8 cellular contexts compared by ENCODE assay signal in the genomic region with DNA sequence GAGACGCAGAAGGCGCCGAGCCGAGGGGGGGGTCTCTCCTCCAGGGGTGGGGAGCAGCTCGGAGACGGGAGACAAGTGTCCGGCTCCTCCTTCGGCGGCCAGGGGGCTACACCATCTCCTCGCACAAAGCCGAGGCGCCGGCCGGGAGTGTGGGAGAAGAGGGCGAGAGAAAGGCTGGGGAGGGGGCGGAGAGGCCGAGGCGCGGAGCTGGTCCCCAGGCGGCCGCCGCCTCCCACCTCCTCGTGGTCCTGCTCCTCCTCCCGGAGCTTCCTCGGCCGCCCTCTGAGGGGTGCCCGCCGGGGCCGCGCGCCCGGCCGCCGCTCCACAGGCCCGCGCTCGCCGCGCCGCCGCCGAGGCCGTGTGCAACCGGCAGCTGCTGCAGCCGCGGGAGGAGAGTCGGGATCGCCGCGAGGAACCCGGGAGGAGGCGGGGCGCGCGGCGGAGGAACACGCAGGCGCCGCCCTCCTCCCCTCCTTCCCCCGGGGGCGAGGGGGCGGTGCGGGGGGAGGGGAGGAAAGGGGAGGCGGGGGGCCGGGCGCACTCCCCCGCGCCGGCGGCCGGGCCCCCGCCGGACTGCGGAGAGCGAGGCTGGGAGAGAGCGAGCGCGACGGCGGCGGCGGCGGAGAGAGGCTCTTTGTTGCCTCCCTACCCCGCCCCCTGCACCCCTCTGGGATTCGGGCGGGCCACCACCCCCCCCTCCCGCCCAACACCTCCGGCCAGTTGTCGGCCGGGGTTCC. TPM values are rescaled to one million over a fixed set of nuclear protein-coding genes. Genes with fewer than 3 reads are reported as not detected.
DNase-seq lines count a peak whose midpoint lies in the region; ATAC-seq and TF ChIP-seq lines count a peak whose summit lies in the region.

A gene (minus strand): TSS at position 398 of the 737 bp plus-strand sequence. CDS start 433 bp downstream, outside the sequence.

- peaks cover 0 to 12% (median 2%) of the 10 kb centered on the region in 7 donors for H3K9me3 Mint-ChIP-seq in CD14-positive monocyte

- H3K4me1 Mint-ChIP-seq in CD14-positive monocyte, result peaks cover 18% of the 10 kb centered on the region

- peak within 1 kb of the TSS in 3 of 7 donors; percentile 10 to 52 (median 51) for H3K27ac Mint-ChIP-seq in CD14-positive monocyte

- DNase-seq in CD14-positive monocyte (ENCODE audit: low spot score) (no peak), MM.1S (peak; percentile 66), SK-N-SH (peak; percentile 96), astrocyte of the spinal cord (ENCODE audit: low read depth, low spot score) (peak; percentile 85), hepatic stellate cell (ENCODE audit: low spot score) (peak; percentile 87), prostate gland (ENCODE audit: low spot score) (peak; percentile 78), MV-4-11 (lab: John Stamatoyannopoulos, UW) (no peak)

- no peak within 1 kb of the TSS for H3K27ac ChIP-seq in MM.1S (ENCODE audit: low read length)
- peak within 1 kb of the TSS; percentile 95 to 99 for H3K27ac ChIP-seq in SK-N-SH (ENCODE audit: low read depth in 2 of 2, low read length in 1 of 2)
- H3K27ac ChIP-seq in prostate gland, result peak within 1 kb of the TSS; percentile 96 to 97

- H3K4me1 ChIP-seq in MM.1S (ENCODE audit: low read length) (no peaks in the 10 kb centered on the region), SK-N-SH (ENCODE audit: control insufficient read depth in 1 of 2, insufficient read depth in 2 of 2, low read depth in 1 of 2, low read length in 1 of 2) (peaks cover 18 to 41% of the 10 kb centered on the region in 2 experiments), prostate gland (replicated peaks) (no peaks in the 10 kb centered on the region)

- H3F3A ChIP-seq in MM.1S (ENCODE audit: insufficient read depth, low read length), result peaks cover 6% of the 10 kb centered on the region; the same call in 1 of the 2 replicates
- peaks cover 66% of the 10 kb centered on the region for H3F3A ChIP-seq in SK-N-SH (replicated peaks; ENCODE audit: insufficient read depth)

- POLR2A ChIA-PET in SK-N-SH (lab: Yijun Ruan, JAX), result interaction anchor here (0.8 to 1.8 kb wide), 12 partner anchors 15 to 334 kb away, joined by 3 to 15 read pairs (median 6); a partner anchor contains a TSS

- peak within 1 kb of the TSS; percentile 80 for H3K4me3 ChIP-seq in MM.1S (ENCODE audit: low read length)
- H3K4me3 ChIP-seq in SK-N-SH (ENCODE audit: low read depth in 2 of 2, low read length in 1 of 2), result peak within 1 kb of the TSS; percentile 96 to 98
- peak within 1 kb of the TSS; percentile 92 for H3K4me3 ChIP-seq in astrocyte of the spinal cord (ENCODE audit: low read depth, low read length)
- peak within 1 kb of the TSS; percentile 95 to 96 for H3K4me3 ChIP-seq in prostate gland

- peaks cover 3 to 11% of the 10 kb centered on the region in 2 donors for H3K36me3 Mint-ChIP-seq in CD14-positive monocyte

- in situ Hi-C loops in astrocyte of the spinal cord (cut with HindIII; ENCODE audit: low sequenced_read_pairs), result no loop called here

- WGBS in SK-N-SH (ENCODE audit: low lambda C conversion rate), result 0% methylated on average over 6 of the region's 90 CpGs
- WGBS in prostate gland, result 2% methylated on average over 62 of the region's 90 CpGs

- H3K79me2 ChIP-seq in MM.1S (ENCODE audit: low read length) (no peaks in the 10 kb centered on the region), SK-N-SH (ENCODE audit: insufficient read depth) (peaks cover 58% of the 10 kb centered on the region)

- H3K9me2 ChIP-seq in MM.1S (replicated peaks; ENCODE audit: insufficient read depth, low read length) (no peaks in the 10 kb centered on the region), SK-N-SH (no peaks in the 10 kb centered on the region)

- H3K27me3 Mint-ChIP-seq in CD14-positive monocyte (ENCODE audit: low read depth in 3 of 3), result peaks cover 34 to 63% (median 47%) of the 10 kb centered on the region in 3 donors

- TF ChIP-seq POLR2A in prostate gland (IDR thresholded peaks at IDR 0.05), result peak; percentile 54

- H4K20me1 ChIP-seq in MM.1S (ENCODE audit: insufficient read depth, low read length), result no peaks in the 10 kb centered on the region
- H4K20me1 ChIP-seq in SK-N-SH (ENCODE audit: insufficient read depth), result peaks cover 27% of the 10 kb centered on the region

- CTCF ChIA-PET in SK-N-SH (lab: Yijun Ruan, JAX), result interaction anchor here (0.6 to 2.7 kb wide), 8 partner anchors 19 to 339 kb away, joined by 3 to 29 read pairs (median 3); a partner anchor contains a TSS

- H3K4me3 Mint-ChIP-seq in CD14-positive monocyte, result peak within 1 kb of the TSS; percentile 95 to 100

- no peak for TF ChIP-seq EP300 in SK-N-SH (IDR thresholded peaks at IDR 0.05; ENCODE audit: borderline replicate concordance in 1 of 2, low read depth in 1 of 2, low read length in 1 of 2)

- no peaks in the 10 kb centered on the region for H3K36me3 ChIP-seq in MM.1S (replicated peaks; ENCODE audit: insufficient read depth, low read length)
- H3K36me3 ChIP-seq in SK-N-SH (replicated peaks in 1 of 2; ENCODE audit: control insufficient read depth in 1 of 2, insufficient read depth in 2 of 2, low read length in 1 of 2), result peaks cover 7 to 8% of the 10 kb centered on the region in 2 experiments
- H3K36me3 ChIP-seq in prostate gland, result no peaks in the 10 kb centered on the region

- H3K9ac ChIP-seq in MM.1S (ENCODE audit: low read length) (peak within 1 kb of the TSS; percentile 53; the same call in 1 of the 2 replicates), SK-N-SH (peak within 1 kb of the TSS; percentile 99)

- no peaks in the 10 kb centered on the region for H3K9me3 ChIP-seq in MM.1S (replicated peaks; ENCODE audit: insufficient read depth, low read length)
- H3K9me3 ChIP-seq in SK-N-SH, result no peaks in the 10 kb centered on the region
- H3K9me3 ChIP-seq in prostate gland, result no peaks in the 10 kb centered on the region

- peak within 1 kb of the TSS; percentile 95 for H2AFZ ChIP-seq in MM.1S (ENCODE audit: low read length)
- H2AFZ ChIP-seq in SK-N-SH (ENCODE audit: low read depth), result no peak within 1 kb of the TSS

- peak within 1 kb of the TSS; percentile 99 for H3K4me2 ChIP-seq in MM.1S (ENCODE audit: low read depth, low read length)
- peak within 1 kb of the TSS; percentile 83 for H3K4me2 ChIP-seq in SK-N-SH

- H3K27me3 ChIP-seq in MM.1S (replicated peaks; ENCODE audit: insufficient read depth, low read length) (peaks cover 8% of the 10 kb centered on the region), SK-N-SH (ENCODE audit: insufficient read depth) (no peaks in the 10 kb centered on the region), prostate gland (replicated peaks; ENCODE audit: insufficient read depth) (no peaks in the 10 kb centered on the region)

- no peak for TF ChIP-seq RAD21 in SK-N-SH (IDR thresholded peaks at IDR 0.05; ENCODE audit: low read length)

- peak; percentile 64 for ATAC-seq in GM21381 (IDR thresholded peaks at IDR 0.05; ENCODE audit: unreplicated experiment)

- intact Hi-C loops in CD14-positive monocyte (cut with micrococcal nuclease) (no loop called here), prostate gland (cut with DNase I) (loop anchor here (5.0 kb wide), 1 partner anchor 119 kb away; no protein-coding TSS in a partner anchor)

- TF ChIP-seq CTCF in CD14-positive monocyte (IDR thresholded peaks at IDR 0.05) (no peak), MM.1S (IDR thresholded peaks at IDR 0.05; ENCODE audit: low read length) (no peak), SK-N-SH (IDR thresholded peaks at IDR 0.05) (no peak), astrocyte of the spinal cord (IDR thresholded peaks at IDR 0.05; ENCODE audit: low read depth, low read length) (no peak), prostate gland (IDR thresholded peaks at IDR 0.05) (no peak)

TF ChIP-seq in SK-N-SH, 30 proteins besides CTCF, POLR2A, EP300 and RAD21 (continues in another document):
- TF ChIP-seq, protein P1, sequence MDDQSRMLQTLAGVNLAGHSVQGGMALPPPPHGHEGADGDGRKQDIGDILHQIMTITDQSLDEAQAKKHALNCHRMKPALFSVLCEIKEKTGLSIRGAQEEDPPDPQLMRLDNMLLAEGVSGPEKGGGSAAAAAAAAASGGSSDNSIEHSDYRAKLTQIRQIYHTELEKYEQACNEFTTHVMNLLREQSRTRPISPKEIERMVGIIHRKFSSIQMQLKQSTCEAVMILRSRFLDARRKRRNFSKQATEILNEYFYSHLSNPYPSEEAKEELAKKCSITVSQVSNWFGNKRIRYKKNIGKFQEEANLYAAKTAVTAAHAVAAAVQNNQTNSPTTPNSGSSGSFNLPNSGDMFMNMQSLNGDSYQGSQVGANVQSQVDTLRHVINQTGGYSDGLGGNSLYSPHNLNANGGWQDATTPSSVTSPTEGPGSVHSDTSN (IDR thresholded peaks at IDR 0.05), result no peak
- TF ChIP-seq GABPA (IDR thresholded peaks at IDR 0.05; ENCODE audit: low read depth) (no peak), MEF2A (IDR thresholded peaks at IDR 0.05; ENCODE audit: borderline replicate concordance, low read depth) (no peak), CHD2 (IDR thresholded peaks at IDR 0.05; ENCODE audit: low read length, partially characterized antibody) (peak; percentile 56), RFX5 (IDR thresholded peaks at IDR 0.05; ENCODE audit: low read length) (no peak), YY1 (IDR thresholded peaks at IDR 0.05; ENCODE audit: low read depth) (no peak), FOXM1 (IDR thresholded peaks at IDR 0.05; ENCODE audit: low read depth) (no peak), TEAD4 (IDR thresholded peaks at IDR 0.05; ENCODE audit: borderline replicate concordance, insufficient read depth) (no peak), FOXJ3 (CRISPR knock-in tag; IDR thresholded peaks at IDR 0.05) (no peak), ELF1 (IDR thresholded peaks at IDR 0.05) (no peak), RXRA (IDR thresholded peaks at IDR 0.05; ENCODE audit: borderline replicate concordance, low read depth) (no peak), GATA2 (CRISPR knock-in tag; IDR thresholded peaks at IDR 0.05) (no peak), RCOR1 (IDR thresholded peaks at IDR 0.05; ENCODE audit: low read length) (no peak)
- TF ChIP-seq, protein P2, sequence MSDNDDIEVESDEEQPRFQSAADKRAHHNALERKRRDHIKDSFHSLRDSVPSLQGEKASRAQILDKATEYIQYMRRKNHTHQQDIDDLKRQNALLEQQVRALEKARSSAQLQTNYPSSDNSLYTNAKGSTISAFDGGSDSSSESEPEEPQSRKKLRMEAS (IDR thresholded peaks at IDR 0.05; ENCODE audit: low read depth), result peak; percentile 52; the same call in 1 of the 2 replicates
- TF ChIP-seq, protein P3, sequence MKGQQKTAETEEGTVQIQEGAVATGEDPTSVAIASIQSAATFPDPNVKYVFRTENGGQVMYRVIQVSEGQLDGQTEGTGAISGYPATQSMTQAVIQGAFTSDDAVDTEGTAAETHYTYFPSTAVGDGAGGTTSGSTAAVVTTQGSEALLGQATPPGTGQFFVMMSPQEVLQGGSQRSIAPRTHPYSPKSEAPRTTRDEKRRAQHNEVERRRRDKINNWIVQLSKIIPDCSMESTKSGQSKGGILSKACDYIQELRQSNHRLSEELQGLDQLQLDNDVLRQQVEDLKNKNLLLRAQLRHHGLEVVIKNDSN (IDR thresholded peaks at IDR 0.05; ENCODE audit: borderline replicate concordance, low read depth), result no peak

RNA-seq across cellular contexts. Expression of the gene that starts here (rescaled TPM):
- polyA plus RNA-seq in CD14-positive monocyte (not detected), SK-N-SH (2012; rRNA removed) (48.9 and 72.0 TPM in 2 replicates)
- 79.6 and 101 TPM in 2 replicates for polyA plus RNA-seq in SK-N-SH (2012; cell fraction: cytosol; rRNA removed)
- polyA plus RNA-seq in SK-N-SH (2012; cell fraction: nucleus; rRNA removed), result 19.8 and 65.1 TPM in 2 replicates
- 10 to 100 TPM; 36.4 to 93.6 TPM for total RNA-seq in prostate gland

Comparison
In these comparisons a context has a peak if more than half of its experiments do, and no peak if none do; other contexts are left out.
1. RNA of the gene that starts here (polyA plus RNA-seq): 19.8 to 101 TPM in SK-N-SH; not detected in CD14-positive monocyte; every median in the first group is over 10 times any median in the second.
2. DNase-seq: peak in MM.1S (single experiment), SK-N-SH (single experiment), astrocyte of the spinal cord (single experiment), hepatic stellate cell (single experiment) and prostate gland (single experiment); none in CD14-positive monocyte (single experiment) and MV-4-11 (single experiment).
3. Peak in every context shown above with its lines, with median percentiles within 50 percentile points of each other: H3K4me3 ChIP-seq.